ENCODE assay signal across 14 cellular contexts in genomic region chr4:84159767-84160166, GRCh38.
A peak's percentile ranks its signal among the peaks of the same experiment; 100 is the strongest.
DNase-seq lines count a peak whose midpoint lies in the region; ATAC-seq and TF ChIP-seq lines count a peak whose summit lies in the region.
"Had no signal": no experiment of that assay in that cellular context is flagged by ENCODE, and none has a peak within 500 bp of the region (broad histone marks: within the 10 kb centered on the region; RNA-seq: fewer than 3 reads in every experiment).

No MANE protein-coding gene starts in this region.

- H3K9ac ChIP-seq in PC-3 (ENCODE audit: low read length): no peak overlapping the region

- no TSS peak for BruUV-seq in PC-3 (replicated peaks; lab: Mats Ljungman, UMichigan)

- no peak overlapping the region for H3K27ac ChIP-seq in PC-3 (ENCODE audit: low read length)
- H3K27ac ChIP-seq in testis: no peak overlapping the region
- H3K27ac ChIP-seq: body of pancreas had no signal

- no peak overlapping the region for H3K4me2 ChIP-seq in PC-3 (ENCODE audit: low read length)

- CTCF ChIA-PET in activated CD4-positive, alpha-beta T cell treated with anti-CD3 and anti-CD28 coated beads for 36 hours (lab: Charles Lee): no interaction called here
- CTCF ChIA-PET in PC-3 (lab: Charles Lee): interaction anchor here (0.6 kb wide), 1 partner anchor 282 kb away, joined by 6 read pairs; no protein-coding TSS in a partner anchor
- CTCF ChIA-PET in activated naive CD4-positive, alpha-beta T cell treated with anti-CD3 and anti-CD28 coated beads, Interleukin-2, amount 10 ng/mL, durations not matched to agents 7 days and 5 days (lab: Charles Lee): no interaction called here

- H3K4me1 Mint-ChIP-seq in activated CD4-positive, alpha-beta T cell treated with anti-CD3 and anti-CD28 coated beads for 36 hours: no peaks in the 10 kb centered on the region
- H3K4me1 Mint-ChIP-seq in activated naive CD4-positive, alpha-beta T cell treated with anti-CD3 and anti-CD28 coated beads, Interleukin-2, amount 10 ng/mL, durations not matched to agents 7 days and 5 days: no peaks in the 10 kb centered on the region

- no peaks in the 10 kb centered on the region for H4K20me1 ChIP-seq in PC-3 (ENCODE audit: low read length)

- no peaks in the 10 kb centered on the region for H3K9me2 ChIP-seq in PC-3 (replicated peaks; ENCODE audit: low read length)

- H3K27me3 Mint-ChIP-seq in activated CD4-positive, alpha-beta T cell treated with anti-CD3 and anti-CD28 coated beads for 36 hours: peaks cover 7% of the 10 kb centered on the region
- no peaks in the 10 kb centered on the region for H3K27me3 Mint-ChIP-seq in activated naive CD4-positive, alpha-beta T cell treated with anti-CD3 and anti-CD28 coated beads, Interleukin-2, amount 10 ng/mL, durations not matched to agents 7 days and 5 days

- H3K4me3 ChIP-seq in PC-3 (ENCODE audit: low read length): no peak overlapping the region
- no peak overlapping the region for H3K4me3 ChIP-seq in fibroblast of mammary gland (ENCODE audit: control insufficient read depth, low read depth, low read length)
- H3K4me3 ChIP-seq in testis: no peak overlapping the region
- H3K4me3 ChIP-seq: body of pancreas had no signal

- no peaks in the 10 kb centered on the region for H3K9me3 Mint-ChIP-seq in activated CD4-positive, alpha-beta T cell treated with anti-CD3 and anti-CD28 coated beads for 36 hours (ENCODE audit: low read depth)
- no peaks in the 10 kb centered on the region for H3K9me3 Mint-ChIP-seq in activated naive CD4-positive, alpha-beta T cell treated with anti-CD3 and anti-CD28 coated beads, Interleukin-2, amount 10 ng/mL, durations not matched to agents 7 days and 5 days

- no peaks in the 10 kb centered on the region for H3K36me3 ChIP-seq in PC-3 (ENCODE audit: low read depth, low read length)
- no peaks in the 10 kb centered on the region for H3K36me3 ChIP-seq in testis (ENCODE audit: low read depth, missing control alignments)

- no peaks in the 10 kb centered on the region for H3K9me3 ChIP-seq in PC-3 (ENCODE audit: low read length)
- H3K9me3 ChIP-seq in testis: no peaks in the 10 kb centered on the region
- H3K9me3 ChIP-seq: body of pancreas had no signal

- 29 to 42% methylated on average over 5 of the region's 5 CpGs for WGBS in testis, 2 donors

- H3K27me3 ChIP-seq in PC-3 (ENCODE audit: low read length) (peaks cover 47% of the 10 kb centered on the region), testis (no peaks in the 10 kb centered on the region)
- H3K27me3 ChIP-seq: body of pancreas had no signal

- H3F3A ChIP-seq in PC-3 (ENCODE audit: low read length, unreplicated experiment): no peaks in the 10 kb centered on the region

- H3K79me2 ChIP-seq in PC-3 (ENCODE audit: low read length): no peaks in the 10 kb centered on the region

- intact Hi-C loops in activated CD4-positive, alpha-beta T cell treated with anti-CD3 and anti-CD28 coated beads for 36 hours (cut with DNase I, micrococcal nuclease): no loop called here
- intact Hi-C loops in PC-3 (cut with micrococcal nuclease) (loop anchor here (10.0 kb wide), 1 partner anchor 95 kb away; no protein-coding TSS in a partner anchor), testis (cut with DNase I; ENCODE audit: low total_unique reads) (no loop called here)

- H2AFZ ChIP-seq in PC-3 (ENCODE audit: low read length): no peak overlapping the region

- H3K4me3 Mint-ChIP-seq in activated CD4-positive, alpha-beta T cell treated with anti-CD3 and anti-CD28 coated beads for 36 hours: no peak overlapping the region
- no peak overlapping the region for H3K4me3 Mint-ChIP-seq in activated naive CD4-positive, alpha-beta T cell treated with anti-CD3 and anti-CD28 coated beads, Interleukin-2, amount 10 ng/mL, durations not matched to agents 7 days and 5 days

- no peaks in the 10 kb centered on the region for H3K36me3 Mint-ChIP-seq in activated CD4-positive, alpha-beta T cell treated with anti-CD3 and anti-CD28 coated beads for 36 hours (ENCODE audit: low read depth)
- H3K36me3 Mint-ChIP-seq in activated naive CD4-positive, alpha-beta T cell treated with anti-CD3 and anti-CD28 coated beads, Interleukin-2, amount 10 ng/mL, durations not matched to agents 7 days and 5 days: no peaks in the 10 kb centered on the region

- no peak overlapping the region for H3K27ac Mint-ChIP-seq in activated CD4-positive, alpha-beta T cell treated with anti-CD3 and anti-CD28 coated beads for 36 hours
- no peak overlapping the region for H3K27ac Mint-ChIP-seq in activated naive CD4-positive, alpha-beta T cell treated with anti-CD3 and anti-CD28 coated beads, Interleukin-2, amount 10 ng/mL, durations not matched to agents 7 days and 5 days

- no peak for ATAC-seq in activated CD4-positive, alpha-beta T cell treated with anti-CD3 and anti-CD28 coated beads for 36 hours
- ATAC-seq in PC-3 (no peak), HG02798 (IDR thresholded peaks at IDR 0.05; ENCODE audit: poor library complexity, unreplicated experiment) (no peak)
- ATAC-seq: body of pancreas, esophagus mucosa had no signal

- POLR2A ChIA-PET in activated CD4-positive, alpha-beta T cell treated with anti-CD3 and anti-CD28 coated beads for 36 hours (lab: Charles Lee): no interaction called here
- POLR2A ChIA-PET in PC-3 (lab: Charles Lee; ENCODE audit: unreplicated experiment): no interaction called here

- TF ChIP-seq CTCF in PC-3 (conservative IDR thresholded peaks at IDR 0.05; ENCODE audit: low read depth, low read length) (peak; percentile 53), fibroblast of mammary gland (conservative IDR thresholded peaks at IDR 0.05; ENCODE audit: control insufficient read depth, insufficient read depth, low read depth, low read length) (peak; percentile 3), testis (IDR thresholded peaks at IDR 0.05) (no peak)

- DNase-seq in activated CD4-positive, alpha-beta T cell treated with anti-CD3 and anti-CD28 coated beads for 36 hours: peak; percentile 4
- DNase-seq in activated CD4-positive, alpha-beta T cell treated with anti-CD3 and anti-CD28 coated beads for 1 hour: no peak
- peak; percentile 45 for DNase-seq in PC-3
- peak; percentile 5 for DNase-seq in fibroblast of mammary gland (ENCODE audit: low read depth)
- DNase-seq in testis: peak; percentile 56
- no peak for DNase-seq in activated naive CD4-positive, alpha-beta T cell treated with anti-CD3 and anti-CD28 coated beads, Interleukin-2, amount 10 ng/mL, durations not matched to agents 7 days and 5 days
- DNase-seq in cerebellar nuclear complex (lab: John Stamatoyannopoulos, UW): no peak
- DNase-seq: activated T-cell treated with anti-CD3 and anti-CD28 coated beads, Interleukin-2, amount 50 U/mL, for 1 hour; NCI-H1417; occipital lobe; stimulated activated CD4-positive, alpha-beta T cell treated with anti-CD3 and anti-CD28 coated beads, Interleukin-4, amount 100 ng/mL, for 24 hours had no signal

- no peak for TF ChIP-seq POLR2A in testis (IDR thresholded peaks at IDR 0.05)

- H3K4me1 ChIP-seq in PC-3 (ENCODE audit: insufficient read depth, low read length) (no peaks in the 10 kb centered on the region), testis (no peaks in the 10 kb centered on the region)

Comparison
In these comparisons a context has a peak if more than half of its experiments do, and no peak if none do; other contexts are left out.
1. DNase-seq: peak in activated CD4-positive, alpha-beta T cell treated with anti-CD3 and anti-CD28 coated beads for 36 hours (single experiment), PC-3 (single experiment), fibroblast of mammary gland (single experiment) and testis (single experiment); none in activated CD4-positive, alpha-beta T cell treated with anti-CD3 and anti-CD28 coated beads for 1 hour (single experiment), activated naive CD4-positive, alpha-beta T cell treated with anti-CD3 and anti-CD28 coated beads, Interleukin-2, amount 10 ng/mL, durations not matched to agents 7 days and 5 days (single experiment) and cerebellar nuclear complex (0 of 2).
2. CTCF ChIP-seq: peak in PC-3 (single experiment) and fibroblast of mammary gland (single experiment); none in testis (0 of 3).